19 cellular contexts compared by ENCODE assay signal in the genomic region with DNA sequence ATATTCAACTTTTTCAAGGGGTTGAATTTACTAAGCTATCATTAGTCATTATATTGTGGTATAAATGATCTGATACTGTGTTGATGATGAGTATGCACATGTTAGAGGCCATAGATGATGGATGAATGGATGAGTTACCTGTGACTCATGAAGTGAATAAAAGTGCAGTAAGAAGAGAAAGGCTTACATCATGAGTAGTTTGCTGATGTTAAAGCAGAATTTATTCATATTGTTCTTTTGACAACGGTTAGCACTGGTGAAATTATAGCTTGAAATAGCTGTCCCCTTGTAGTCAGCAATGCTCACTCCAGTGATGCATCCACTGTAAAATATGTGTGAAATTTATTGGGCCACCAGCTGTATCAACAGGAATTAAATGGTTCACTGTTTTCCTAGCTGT.
DNase-seq lines count a peak whose midpoint lies in the region; ATAC-seq, FAIRE-seq and TF ChIP-seq lines count a peak whose summit lies in the region.
"Had no signal": no experiment of that assay in that cellular context is flagged by ENCODE, and none has a peak within 500 bp of the region (broad histone marks: within the 10 kb centered on the region; RNA-seq: fewer than 3 reads in every experiment).

No MANE protein-coding gene starts in this region.

- H2AFZ ChIP-seq in keratinocyte (ENCODE audit: control insufficient read depth, low read length) = no peak overlapping the region

- H3K27ac ChIP-seq in keratinocyte (ENCODE audit: control insufficient read depth, insufficient read depth, low read length) = no peak overlapping the region
- H3K27ac ChIP-seq: gastroesophageal sphincter had no signal

- no peaks in the 10 kb centered on the region for H3K9me1 ChIP-seq in keratinocyte (ENCODE audit: control insufficient read depth, extremely low read depth, insufficient read depth, low read length)

- DNase-seq in AG08395 (ENCODE audit: low spot score) = peak; percentile 35
- peak; percentile 28 for DNase-seq in HPDE6-E6E7 (ENCODE audit: extremely low spot score)
- peak; percentile 4 for DNase-seq in adipocyte (ENCODE audit: low read depth)
- peak; percentile 54 for DNase-seq in keratinocyte (ENCODE audit: low read depth, low spot score)
- no peak for DNase-seq in activated T-helper 1 cell treated with anti-CD3 and anti-CD28 coated beads, Interleukin-12 subunit alpha, Interleukin-12 subunit beta, Interleukin-2, Interleukin-4 antibody, amounts not matched to agents 30 ng/mL and 10 ng/mL and 1 ng/mL, durations not matched to agents 14 hours and 24 hours and 36 hours (ENCODE audit: low spot score)
- DNase-seq in activated CD4-positive, alpha-beta T cell treated with anti-CD3 and anti-CD28 coated beads for 48 hours = no peak
- DNase-seq in epidermal melanocyte (ENCODE audit: insufficient read length, low spot score) = no peak
- DNase-seq in activated T-cell treated with anti-CD3 and anti-CD28 coated beads, Interleukin-2, amount 50 U/mL, for 4 hours = no peak
- DNase-seq: activated CD8-positive, alpha-beta T cell treated with anti-CD3 and anti-CD28 coated beads, Interleukin-2, amount 10 ng/mL, durations not matched to agents 7 days and 5 days; activated gamma-delta T cell; midbrain; MM.1S; NK-92 treated with Interleukin-12 subunit alpha and Interleukin-12 subunit beta, amount 100 ng/mL, for 24 hours; nucleus accumbens; stimulated activated naive CD8-positive, alpha-beta T cell treated with anti-CD3 and anti-CD28 coated beads, Interleukin-15, amount 100 ng/mL, for 72 hours had no signal

- H3K27ac Mint-ChIP-seq in activated T-helper 1 cell treated with anti-CD3 and anti-CD28 coated beads, Interleukin-12 subunit alpha, Interleukin-12 subunit beta, Interleukin-2, Interleukin-4 antibody, amounts not matched to agents 30 ng/mL and 10 ng/mL and 1 ng/mL, durations not matched to agents 14 hours and 24 hours and 36 hours = no peak overlapping the region
- H3K27ac Mint-ChIP-seq: activated CD8-positive, alpha-beta T cell treated with anti-CD3 and anti-CD28 coated beads, Interleukin-2, amount 10 ng/mL, durations not matched to agents 7 days and 5 days; B cell; brain; stimulated activated naive CD8-positive, alpha-beta T cell treated with anti-CD3 and anti-CD28 coated beads, Interleukin-15, amount 100 ng/mL, for 72 hours had no signal

- H3K36me3 Mint-ChIP-seq in activated T-helper 1 cell treated with anti-CD3 and anti-CD28 coated beads, Interleukin-12 subunit alpha, Interleukin-12 subunit beta, Interleukin-2, Interleukin-4 antibody, amounts not matched to agents 30 ng/mL and 10 ng/mL and 1 ng/mL, durations not matched to agents 14 hours and 24 hours and 36 hours (ENCODE audit: low read depth) = no peaks in the 10 kb centered on the region
- no peaks in the 10 kb centered on the region for H3K36me3 Mint-ChIP-seq in activated T-cell treated with anti-CD3 and anti-CD28 coated beads, Interleukin-2, amount 50 U/mL, for 4 hours (ENCODE audit: insufficient read depth)
- H3K36me3 Mint-ChIP-seq: brain had no signal

- peak; percentile 86 for FAIRE-seq in keratinocyte (lab: Jason Lieb, UNC)

- no peaks in the 10 kb centered on the region for H3K9me3 Mint-ChIP-seq in activated T-helper 1 cell treated with anti-CD3 and anti-CD28 coated beads, Interleukin-12 subunit alpha, Interleukin-12 subunit beta, Interleukin-2, Interleukin-4 antibody, amounts not matched to agents 30 ng/mL and 10 ng/mL and 1 ng/mL, durations not matched to agents 14 hours and 24 hours and 36 hours
- H3K9me3 Mint-ChIP-seq in activated T-cell treated with anti-CD3 and anti-CD28 coated beads, Interleukin-2, amount 50 U/mL, for 4 hours = peaks cover 6% of the 10 kb centered on the region
- H3K9me3 Mint-ChIP-seq: stimulated activated naive CD8-positive, alpha-beta T cell treated with anti-CD3 and anti-CD28 coated beads, Interleukin-15, amount 100 ng/mL, for 72 hours had no signal

- TF ChIP-seq CTCF in keratinocyte (optimal IDR thresholded peaks at IDR 0.05 in 1 of 3, IDR thresholded peaks at IDR 0.05 in 1 of 3, conservative IDR thresholded peaks at IDR 0.05 in 1 of 3; ENCODE audit: extremely low read depth in 1 of 3, insufficient read depth in 2 of 3, low read length in 3 of 3) = no peak

- H3K9ac ChIP-seq in adipocyte (ENCODE audit: low read length) = no peak overlapping the region
- H3K9ac ChIP-seq in keratinocyte (ENCODE audit: control insufficient read depth, extremely low read depth, insufficient read depth, low read length) = no peak overlapping the region

- intact Hi-C loops in activated T-helper 1 cell treated with anti-CD3 and anti-CD28 coated beads, Interleukin-12 subunit alpha, Interleukin-12 subunit beta, Interleukin-2, Interleukin-4 antibody, amounts not matched to agents 30 ng/mL and 10 ng/mL and 1 ng/mL, durations not matched to agents 14 hours and 24 hours and 36 hours (cut with micrococcal nuclease) = no loop called here

- H3K27me3 ChIP-seq in adipocyte (replicated peaks; ENCODE audit: control insufficient read depth, insufficient read depth, low read length) (no peaks in the 10 kb centered on the region), keratinocyte (ENCODE audit: control insufficient read depth, extremely low read depth, insufficient read depth, low read length) (no peaks in the 10 kb centered on the region)
- H3K27me3 ChIP-seq: gastroesophageal sphincter had no signal

- H3K4me3 ChIP-seq in adipocyte (ENCODE audit: low read length) (no peak overlapping the region), keratinocyte (ENCODE audit: control insufficient read depth in 2 of 3, extremely low read depth in 1 of 3, insufficient read depth in 2 of 3, low read depth in 1 of 3, low read length in 3 of 3) (no peak overlapping the region)
- H3K4me3 ChIP-seq: gastroesophageal sphincter, smooth muscle cell had no signal

- H3K79me2 ChIP-seq in keratinocyte (ENCODE audit: control insufficient read depth, insufficient read depth, low read length) = no peaks in the 10 kb centered on the region

- no peaks in the 10 kb centered on the region for H3K4me1 Mint-ChIP-seq in activated T-helper 1 cell treated with anti-CD3 and anti-CD28 coated beads, Interleukin-12 subunit alpha, Interleukin-12 subunit beta, Interleukin-2, Interleukin-4 antibody, amounts not matched to agents 30 ng/mL and 10 ng/mL and 1 ng/mL, durations not matched to agents 14 hours and 24 hours and 36 hours (ENCODE audit: low read depth)
- no peaks in the 10 kb centered on the region for H3K4me1 Mint-ChIP-seq in activated T-cell treated with anti-CD3 and anti-CD28 coated beads, Interleukin-2, amount 50 U/mL, for 4 hours (ENCODE audit: low read depth)
- H3K4me1 Mint-ChIP-seq: B cell; brain; stimulated activated naive CD8-positive, alpha-beta T cell treated with anti-CD3 and anti-CD28 coated beads, Interleukin-15, amount 100 ng/mL, for 72 hours had no signal

- H3K36me3 ChIP-seq in adipocyte (ENCODE audit: control insufficient read depth, insufficient read depth, low read length, severe bottlenecking) = no peaks in the 10 kb centered on the region
- no peaks in the 10 kb centered on the region for H3K36me3 ChIP-seq in keratinocyte (ENCODE audit: control insufficient read depth in 2 of 2, extremely low read depth in 1 of 2, insufficient read depth in 2 of 2, low read length in 2 of 2)
- H3K36me3 ChIP-seq: gastroesophageal sphincter had no signal

- no peak overlapping the region for H3K4me2 ChIP-seq in keratinocyte (ENCODE audit: control insufficient read depth, extremely low read depth, insufficient read depth, low read depth, low read length)
- H3K4me2 ChIP-seq: smooth muscle cell had no signal

- H4K20me1 ChIP-seq in keratinocyte (ENCODE audit: control insufficient read depth, extremely low read depth, insufficient read depth, low read length) = no peaks in the 10 kb centered on the region

- H3K4me1 ChIP-seq in adipocyte (ENCODE audit: control insufficient read depth, insufficient read depth, low read length) = peaks cover 4% of the 10 kb centered on the region
- peaks cover 4% of the 10 kb centered on the region for H3K4me1 ChIP-seq in keratinocyte (ENCODE audit: control insufficient read depth, extremely low read depth, insufficient read depth, low read length)
- H3K4me1 ChIP-seq: gastroesophageal sphincter had no signal

- H3K9me3 ChIP-seq in adipocyte (ENCODE audit: control insufficient read depth, low read length) (no peaks in the 10 kb centered on the region), keratinocyte (ENCODE audit: control insufficient read depth, low read depth, low read length) (no peaks in the 10 kb centered on the region)
- H3K9me3 ChIP-seq: gastroesophageal sphincter had no signal

- H3K4me3 Mint-ChIP-seq in activated T-helper 1 cell treated with anti-CD3 and anti-CD28 coated beads, Interleukin-12 subunit alpha, Interleukin-12 subunit beta, Interleukin-2, Interleukin-4 antibody, amounts not matched to agents 30 ng/mL and 10 ng/mL and 1 ng/mL, durations not matched to agents 14 hours and 24 hours and 36 hours = no peak overlapping the region
- H3K4me3 Mint-ChIP-seq in activated T-cell treated with anti-CD3 and anti-CD28 coated beads, Interleukin-2, amount 50 U/mL, for 4 hours = no peak overlapping the region
- H3K4me3 Mint-ChIP-seq: activated CD8-positive, alpha-beta T cell treated with anti-CD3 and anti-CD28 coated beads, Interleukin-2, amount 10 ng/mL, durations not matched to agents 7 days and 5 days; B cell; brain; stimulated activated naive CD8-positive, alpha-beta T cell treated with anti-CD3 and anti-CD28 coated beads, Interleukin-15, amount 100 ng/mL, for 72 hours had no signal

- ATAC-seq in activated T-cell treated with anti-CD3 and anti-CD28 coated beads, Interleukin-2, amount 50 U/mL, for 4 hours = no peak
- ATAC-seq: activated CD8-positive, alpha-beta T cell treated with anti-CD3 and anti-CD28 coated beads, Interleukin-2, amount 10 ng/mL, durations not matched to agents 7 days and 5 days; gastroesophageal sphincter; stimulated activated naive CD8-positive, alpha-beta T cell treated with anti-CD3 and anti-CD28 coated beads, Interleukin-15, amount 100 ng/mL, for 72 hours had no signal

- dilution Hi-C loops in keratinocyte (cut with MboI; ENCODE audit: extremely low pct_ligation_motif_present, low sequenced_read_pairs) = no loop called here

- H3K27me3 Mint-ChIP-seq in activated T-helper 1 cell treated with anti-CD3 and anti-CD28 coated beads, Interleukin-12 subunit alpha, Interleukin-12 subunit beta, Interleukin-2, Interleukin-4 antibody, amounts not matched to agents 30 ng/mL and 10 ng/mL and 1 ng/mL, durations not matched to agents 14 hours and 24 hours and 36 hours (ENCODE audit: insufficient read depth) = no peaks in the 10 kb centered on the region
- H3K27me3 Mint-ChIP-seq in activated T-cell treated with anti-CD3 and anti-CD28 coated beads, Interleukin-2, amount 50 U/mL, for 4 hours (ENCODE audit: low read depth) = no peaks in the 10 kb centered on the region
- H3K27me3 Mint-ChIP-seq: B cell; stimulated activated naive CD8-positive, alpha-beta T cell treated with anti-CD3 and anti-CD28 coated beads, Interleukin-15, amount 100 ng/mL, for 72 hours had no signal

Comparison
In these comparisons a context has a peak if more than half of its experiments do, and no peak if none do; other contexts are left out.
1. DNase-seq: peak in AG08395 (single experiment), HPDE6-E6E7 (single experiment), adipocyte (single experiment) and keratinocyte (single experiment); none in activated T-helper 1 cell treated with anti-CD3 and anti-CD28 coated beads, Interleukin-12 subunit alpha, Interleukin-12 subunit beta, Interleukin-2, Interleukin-4 antibody, amounts not matched to agents 30 ng/mL and 10 ng/mL and 1 ng/mL, durations not matched to agents 14 hours and 24 hours and 36 hours (single experiment), activated CD4-positive, alpha-beta T cell treated with anti-CD3 and anti-CD28 coated beads for 48 hours (single experiment), epidermal melanocyte (single experiment) and activated T-cell treated with anti-CD3 and anti-CD28 coated beads, Interleukin-2, amount 50 U/mL, for 4 hours (single experiment).